9 cellular contexts compared by ENCODE assay signal in the genomic region with DNA sequence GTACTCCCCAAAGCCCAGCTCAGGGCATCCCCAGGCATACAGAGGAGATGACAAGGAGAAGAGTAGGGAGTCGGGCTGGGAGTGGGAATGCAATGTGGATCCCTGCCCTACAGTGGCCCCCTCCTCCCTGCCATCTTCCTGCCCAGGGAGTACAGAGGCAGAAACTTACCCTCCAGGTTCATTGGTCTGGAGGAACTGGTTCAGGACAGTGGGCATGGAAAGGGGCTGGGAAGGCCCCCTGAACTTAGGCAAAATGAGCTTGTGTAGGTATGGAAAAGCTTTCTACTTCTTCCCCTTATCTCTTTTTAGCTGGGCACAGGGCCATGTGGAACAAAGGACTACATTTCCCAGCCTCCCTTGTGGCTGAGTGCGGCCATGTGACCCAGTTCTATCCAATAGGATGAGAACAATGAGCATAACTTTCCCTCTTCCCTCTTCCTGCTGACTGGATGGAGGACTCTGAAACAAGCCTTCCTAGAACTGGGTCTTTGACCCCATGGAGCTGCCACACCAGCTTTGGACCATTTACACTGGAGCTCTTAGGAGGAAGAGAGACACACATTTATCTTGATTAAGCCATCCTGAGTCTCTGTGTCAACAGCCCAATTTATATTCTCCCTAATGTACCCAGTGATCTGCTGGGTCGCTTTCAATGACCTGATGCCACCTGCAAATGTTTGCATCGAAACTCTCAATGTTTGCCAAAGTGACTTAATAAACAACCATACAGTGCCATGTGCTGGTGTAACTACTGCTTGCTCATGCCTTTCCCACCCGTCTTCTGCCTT. TPM values are rescaled to one million over a fixed set of nuclear protein-coding genes. Genes with fewer than 3 reads are reported as not detected.
DNase-seq lines count a peak whose midpoint lies in the region; ATAC-seq and TF ChIP-seq lines count a peak whose summit lies in the region.
"Had no signal": no experiment of that assay in that cellular context is flagged by ENCODE, and none has a peak within 500 bp of the region (broad histone marks: within the 10 kb centered on the region; RNA-seq: fewer than 3 reads in every experiment).

No MANE protein-coding gene starts in this region.

- POLR2A ChIA-PET in activated CD4-positive, alpha-beta T cell treated with anti-CD3 and anti-CD28 coated beads, Interleukin-2, amount 10 ng/mL, durations not matched to agents 7 days and 5 days (lab: Charles Lee): no interaction called here

- no peaks in the 10 kb centered on the region for H3K9me3 Mint-ChIP-seq in activated CD4-positive, alpha-beta T cell treated with anti-CD3 and anti-CD28 coated beads, Interleukin-2, amount 10 ng/mL, durations not matched to agents 7 days and 5 days
- H3K9me3 Mint-ChIP-seq: natural killer cell treated with Interleukin-12 subunit alpha and Interleukin-12 subunit beta and Interleukin-15 and Interleukin-18, amount 100 ng/mL, for 72 hours had no signal

- no peaks in the 10 kb centered on the region for H3K27me3 Mint-ChIP-seq in activated CD4-positive, alpha-beta T cell treated with anti-CD3 and anti-CD28 coated beads, Interleukin-2, amount 10 ng/mL, durations not matched to agents 7 days and 5 days

- ATAC-seq in HG02885 (IDR thresholded peaks at IDR 0.05; ENCODE audit: poor library complexity, unreplicated experiment): peak; percentile 48
- ATAC-seq in GM21737 (IDR thresholded peaks at IDR 0.05; ENCODE audit: unreplicated experiment): no peak
- ATAC-seq in HG03175 (IDR thresholded peaks at IDR 0.05; ENCODE audit: unreplicated experiment): no peak

- no peak overlapping the region for H3K4me3 Mint-ChIP-seq in activated CD4-positive, alpha-beta T cell treated with anti-CD3 and anti-CD28 coated beads, Interleukin-2, amount 10 ng/mL, durations not matched to agents 7 days and 5 days
- H3K4me3 Mint-ChIP-seq: natural killer cell treated with Interleukin-12 subunit alpha and Interleukin-12 subunit beta and Interleukin-15 and Interleukin-18, amount 100 ng/mL, for 72 hours had no signal

- peak overlapping the region; percentile 51 for H3K27ac Mint-ChIP-seq in activated CD4-positive, alpha-beta T cell treated with anti-CD3 and anti-CD28 coated beads, Interleukin-2, amount 10 ng/mL, durations not matched to agents 7 days and 5 days
- H3K27ac Mint-ChIP-seq: natural killer cell treated with Interleukin-12 subunit alpha and Interleukin-12 subunit beta and Interleukin-15 and Interleukin-18, amount 100 ng/mL, for 72 hours had no signal

- no peak overlapping the region for H3K4me3 ChIP-seq in foreskin fibroblast (ENCODE audit: low read depth in 1 of 2, low read length in 2 of 2)

- DNase-seq in DMS153 treated with DMSO at 0.1 percent for 48 hours (lab: John Stamatoyannopoulos, UW; ENCODE audit: unreplicated experiment): peak; percentile 87
- DNase-seq in NCI-H460 (ENCODE audit: extremely low read depth, low read depth): peak; percentile 71
- DNase-seq in activated CD4-positive, alpha-beta T cell treated with anti-CD3 and anti-CD28 coated beads, Interleukin-2, amount 10 ng/mL, durations not matched to agents 7 days and 5 days: peak; percentile 40
- peak; percentile 52 to 81 for DNase-seq in foreskin fibroblast
- DNase-seq in occipital lobe (lab: John Stamatoyannopoulos, UW): peak; percentile 43

- CTCF ChIA-PET in activated CD4-positive, alpha-beta T cell treated with anti-CD3 and anti-CD28 coated beads, Interleukin-2, amount 10 ng/mL, durations not matched to agents 7 days and 5 days (lab: Charles Lee): interaction anchor here (0.8 to 2.7 kb wide), 5 partner anchors 12 to 132 kb away, joined by 3 to 9 read pairs (median 4); no protein-coding TSS in a partner anchor

- H3K4me1 Mint-ChIP-seq in activated CD4-positive, alpha-beta T cell treated with anti-CD3 and anti-CD28 coated beads, Interleukin-2, amount 10 ng/mL, durations not matched to agents 7 days and 5 days: peaks cover 36% of the 10 kb centered on the region

- no peak for TF ChIP-seq CTCF in foreskin fibroblast (IDR thresholded peaks at IDR 0.05; ENCODE audit: low read depth, low read length)

- H3K36me3 Mint-ChIP-seq in activated CD4-positive, alpha-beta T cell treated with anti-CD3 and anti-CD28 coated beads, Interleukin-2, amount 10 ng/mL, durations not matched to agents 7 days and 5 days (ENCODE audit: low read depth): no peaks in the 10 kb centered on the region
- H3K36me3 Mint-ChIP-seq: natural killer cell treated with Interleukin-12 subunit alpha and Interleukin-12 subunit beta and Interleukin-15 and Interleukin-18, amount 100 ng/mL, for 72 hours had no signal

RNA-seq across cellular contexts. Expression of a gene that starts 25.0 kb away (rescaled TPM):
- 0.20 and 0.38 TPM in 2 replicates for total RNA-seq in NCI-H460 (2014; rRNA removed; shearing (Covaris generic))
- 0.43 and 1.1 TPM in 2 replicates for polyA plus RNA-seq in NCI-H460 (2014; cell fraction: nucleus; rRNA removed)
- not detected for total RNA-seq in activated CD4-positive, alpha-beta T cell treated with anti-CD3 and anti-CD28 coated beads, Interleukin-2, amount 10 ng/mL, durations not matched to agents 7 days and 5 days
- total RNA-seq in occipital lobe: not detected
- total RNA-seq: natural killer cell treated with Interleukin-12 subunit alpha and Interleukin-12 subunit beta and Interleukin-15 and Interleukin-18, amount 100 ng/mL, for 72 hours had no signal
